ENCODE assay signal across 19 cellular contexts in the genomic region with DNA sequence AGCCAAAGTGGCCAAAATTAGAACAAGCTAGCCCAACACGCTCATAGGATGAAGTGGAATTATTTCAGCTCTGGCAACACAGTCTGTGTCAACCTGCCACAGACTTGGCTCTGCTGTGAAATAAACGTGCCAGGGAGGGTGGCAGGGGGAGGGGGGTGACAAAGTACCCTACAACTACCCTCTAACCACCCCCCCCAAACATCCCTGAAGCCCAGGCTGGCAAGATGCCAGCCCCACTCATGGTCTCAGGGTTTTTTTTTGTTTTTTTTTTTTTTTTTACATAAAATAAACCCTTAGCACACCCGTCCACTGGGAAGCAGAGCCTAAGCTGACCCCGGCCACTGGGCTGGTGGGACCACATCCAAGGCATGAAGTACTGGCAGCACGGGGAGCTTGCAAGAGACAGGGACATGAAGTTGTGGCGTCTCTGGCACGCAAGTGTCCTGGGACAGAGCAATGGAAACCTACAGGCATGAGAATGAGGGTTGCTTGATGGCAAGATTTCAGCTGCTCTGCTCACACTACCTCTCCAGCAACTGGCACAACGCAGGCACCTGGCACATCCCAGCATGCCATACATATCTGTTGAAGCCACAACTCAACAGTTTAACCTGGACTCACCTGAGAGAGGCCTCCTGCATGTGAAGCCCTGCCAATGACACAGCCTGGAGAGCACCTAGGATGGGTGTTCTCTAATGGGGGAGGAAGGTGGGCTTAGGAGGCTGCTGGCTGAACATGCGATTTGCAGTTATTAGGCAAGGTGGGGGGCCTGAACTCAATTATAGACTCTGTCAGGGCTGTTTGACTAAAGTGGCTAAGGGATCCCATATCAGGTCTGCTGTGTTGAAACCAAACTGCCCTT.
DNase-seq lines count a peak whose midpoint lies in the region; ATAC-seq and TF ChIP-seq lines count a peak whose summit lies in the region.
"Had no signal": no experiment of that assay in that cellular context is flagged by ENCODE, and none has a peak within 500 bp of the region (broad histone marks: within the 10 kb centered on the region; RNA-seq: fewer than 3 reads in every experiment).

No MANE protein-coding gene starts in this region.

- no peaks in the 10 kb centered on the region for H3K9me3 ChIP-seq in right cardiac atrium (ENCODE audit: control insufficient read depth, low read length)
- H3K9me3 ChIP-seq in stomach = no peaks in the 10 kb centered on the region
- H3K9me3 ChIP-seq: left lung, upper lobe of right lung had no signal

- peaks cover 100% of the 10 kb centered on the region for H3K4me1 ChIP-seq in KMS-11 (ENCODE audit: low read depth, poor library complexity, severe bottlenecking)
- H3K4me1 ChIP-seq in right cardiac atrium (ENCODE audit: control insufficient read depth, insufficient read depth, low read length) = peaks cover 16% of the 10 kb centered on the region
- peaks cover 22 to 54% (median 38%) of the 10 kb centered on the region in 4 donors for H3K4me1 ChIP-seq in stomach

- H3K27ac ChIP-seq in KMS-11 = peak overlapping the region; percentile 91
- H3K27ac ChIP-seq in right cardiac atrium (ENCODE audit: low read length) = peak overlapping the region; percentile 97
- peak overlapping the region in 3 of 5 donors; percentile 28 to 55 (median 53) for H3K27ac ChIP-seq in stomach
- H3K27ac ChIP-seq: C4-2B, left lung, upper lobe of right lung had no signal

- H3K4me2 ChIP-seq in KMS-11 = peak overlapping the region; percentile 72

- POLR2A ChIA-PET in activated B cell treated with CpG ODN at 0.5 μM for 24 hours (lab: Charles Lee) = no interaction called here

- TF ChIP-seq CTCF in KMS-11 (conservative IDR thresholded peaks at IDR 0.05; ENCODE audit: low read depth, low read length) (no peak), activated B cell treated with CpG ODN at 0.5 μM for 24 hours (IDR thresholded peaks at IDR 0.05) (no peak), stomach (IDR thresholded peaks at IDR 0.05) (no peak), CD14-positive monocyte (IDR thresholded peaks at IDR 0.05) (no peak)

- no peaks in the 10 kb centered on the region for H3K27me3 ChIP-seq in KMS-11 (ENCODE audit: insufficient read depth, low read depth)
- no peaks in the 10 kb centered on the region for H3K27me3 ChIP-seq in right cardiac atrium (ENCODE audit: control insufficient read depth, insufficient read depth)
- no peaks in the 10 kb centered on the region for H3K27me3 ChIP-seq in stomach
- H3K27me3 ChIP-seq: left lung, upper lobe of right lung had no signal

- peaks cover 41% of the 10 kb centered on the region for H3K4me1 Mint-ChIP-seq in activated B cell treated with CpG ODN at 0.5 μM for 24 hours
- no peaks in the 10 kb centered on the region for H3K4me1 Mint-ChIP-seq in activated naive CD4-positive, alpha-beta T cell treated with anti-CD3 and anti-CD28 coated beads for 36 hours (ENCODE audit: low read depth)
- peaks cover 34% of the 10 kb centered on the region for H3K4me1 Mint-ChIP-seq in CD14-positive monocyte

- H3K36me3 ChIP-seq in KMS-11 (ENCODE audit: insufficient read depth) = no peaks in the 10 kb centered on the region
- peaks cover 2 to 33% (median 27%) of the 10 kb centered on the region in 4 donors for H3K36me3 ChIP-seq in stomach

- H3K36me3 Mint-ChIP-seq in activated B cell treated with CpG ODN at 0.5 μM for 24 hours (ENCODE audit: low read depth) = peaks cover 25% of the 10 kb centered on the region
- H3K36me3 Mint-ChIP-seq in activated naive CD4-positive, alpha-beta T cell treated with anti-CD3 and anti-CD28 coated beads for 36 hours (ENCODE audit: low read depth) = no peaks in the 10 kb centered on the region
- peaks cover 35% of the 10 kb centered on the region in 2 donors for H3K36me3 Mint-ChIP-seq in CD14-positive monocyte

- H3K4me3 ChIP-seq in KMS-11 (IDR thresholded peaks at IDR 0.05; ENCODE audit: insufficient read depth, low read depth, low read length) = no peak overlapping the region
- H3K4me3 ChIP-seq in right cardiac atrium (ENCODE audit: low read length) = no peak overlapping the region
- H3K4me3 ChIP-seq in stomach = no peak overlapping the region
- H3K4me3 ChIP-seq: left lung, upper lobe of right lung had no signal

- H3K27me3 Mint-ChIP-seq in activated B cell treated with CpG ODN at 0.5 μM for 24 hours = no peaks in the 10 kb centered on the region
- no peaks in the 10 kb centered on the region for H3K27me3 Mint-ChIP-seq in activated naive CD4-positive, alpha-beta T cell treated with anti-CD3 and anti-CD28 coated beads for 36 hours (ENCODE audit: low read depth)
- H3K27me3 Mint-ChIP-seq in CD14-positive monocyte (ENCODE audit: low read depth in 3 of 3) = peaks cover 0 to 2% (median 0%) of the 10 kb centered on the region in 3 donors
- H3K27me3 Mint-ChIP-seq: naive thymus-derived CD4-positive, alpha-beta T cell had no signal

- H3K27ac Mint-ChIP-seq in activated B cell treated with CpG ODN at 0.5 μM for 24 hours = peak overlapping the region; percentile 62
- H3K27ac Mint-ChIP-seq in activated naive CD4-positive, alpha-beta T cell treated with anti-CD3 and anti-CD28 coated beads for 36 hours = no peak overlapping the region
- H3K27ac Mint-ChIP-seq in CD14-positive monocyte = peak overlapping the region in 2 of 7 donors; percentile 14 to 24

- TF ChIP-seq POLR2A in stomach (IDR thresholded peaks at IDR 0.05) = no peak

- intact Hi-C loops in activated B cell treated with CpG ODN at 0.5 μM for 24 hours (cut with micrococcal nuclease) = no loop called here
- intact Hi-C loops in right cardiac atrium (cut with DNase I) = loop anchor here in 3 of 4 donors (2.0 to 10.0 kb wide), 4 partner anchors 74 to 82 kb away; partner anchors contain the start of genes TRAM2 (in 3 of the 3) and EFHC1 (in 1 of the 3)
- intact Hi-C loops in stomach (cut with DNase I; ENCODE audit: low total_unique reads) = loop anchor here (10.0 kb wide), 1 partner anchor 74 kb away; the partner anchor contains the start of gene TRAM2
- intact Hi-C loops in activated naive CD4-positive, alpha-beta T cell treated with anti-CD3 and anti-CD28 coated beads for 36 hours (cut with micrococcal nuclease) = no loop called here
- intact Hi-C loops in CD14-positive monocyte (cut with micrococcal nuclease) = no loop called here

- no peak overlapping the region for H3K4me3 Mint-ChIP-seq in activated B cell treated with CpG ODN at 0.5 μM for 24 hours
- H3K4me3 Mint-ChIP-seq in activated naive CD4-positive, alpha-beta T cell treated with anti-CD3 and anti-CD28 coated beads for 36 hours = no peak overlapping the region
- no peak overlapping the region for H3K4me3 Mint-ChIP-seq in CD14-positive monocyte
- H3K4me3 Mint-ChIP-seq: naive thymus-derived CD4-positive, alpha-beta T cell had no signal

- WGBS in right cardiac atrium = 56% methylated on average over 9 of the region's 9 CpGs
- 66 to 85% (median 84%) methylated on average over 8 to 9 of the region's 9 CpGs for WGBS in stomach, 5 donors

- no peaks in the 10 kb centered on the region for H4K20me1 ChIP-seq in KMS-11 (ENCODE audit: insufficient read depth)

- CTCF ChIA-PET in activated B cell treated with CpG ODN at 0.5 μM for 24 hours (lab: Charles Lee) = interaction anchor here (1.2 to 2.2 kb wide), 2 partner anchors 84 to 214 kb away, joined by 3 to 7 read pairs; no protein-coding TSS in a partner anchor
- CTCF ChIA-PET in activated naive CD4-positive, alpha-beta T cell treated with anti-CD3 and anti-CD28 coated beads for 36 hours (lab: Charles Lee) = no interaction called here

- peaks cover 3% of the 10 kb centered on the region; the same call in 1 of the 2 replicates for H3K79me2 ChIP-seq in KMS-11 (ENCODE audit: insufficient read depth, low read depth)

- DNase-seq in activated B cell treated with CpG ODN at 0.5 μM for 24 hours (no peak), right cardiac atrium (peak; percentile 47 to 74 (median 72)), stomach (no peak), CD14-positive monocyte (ENCODE audit: low spot score) (no peak), NCI-H146 treated with DMSO at 0.1 percent for 48 hours (lab: John Stamatoyannopoulos, UW; ENCODE audit: unreplicated experiment) (no peak)
- DNase-seq in activated naive CD4-positive, alpha-beta T cell treated with anti-CD3 and anti-CD28 coated beads for 36 hours = no peak
- DNase-seq: activated CD4-positive, alpha-beta T cell treated with anti-CD3 and anti-CD28 coated beads for 1 hour; activated gamma-delta T cell treated with Interleukin-2 at 50 U/mL for 16 hours; foreskin melanocyte; H7; left lung; naive thymus-derived CD4-positive, alpha-beta T cell; NCI-H1436; NK-92 treated with Interleukin-12 subunit alpha and Interleukin-12 subunit beta, amount 100 ng/mL, for 24 hours; stimulated activated naive CD4-positive, alpha-beta T cell; upper lobe of right lung had no signal

- TF ChIP-seq EP300 in stomach (IDR thresholded peaks at IDR 0.05) = no peak

- no peak overlapping the region for H2AFZ ChIP-seq in KMS-11 (ENCODE audit: low read depth)

- no peak overlapping the region for H3K9ac ChIP-seq in KMS-11

- ATAC-seq in activated B cell treated with CpG ODN at 0.5 μM for 24 hours (ENCODE audit: low read depth) = no peak
- peak in 1 of 2 donors; percentile 23 for ATAC-seq in right cardiac atrium
- ATAC-seq in GM19397 (IDR thresholded peaks at IDR 0.05; ENCODE audit: unreplicated experiment) = no peak
- ATAC-seq: left lung; naive thymus-derived CD4-positive, alpha-beta T cell; upper lobe of right lung had no signal

- H3K9me3 Mint-ChIP-seq in activated B cell treated with CpG ODN at 0.5 μM for 24 hours (no peaks in the 10 kb centered on the region), CD14-positive monocyte (peaks cover 0 to 4% (median 0%) of the 10 kb centered on the region in 7 donors)
- H3K9me3 Mint-ChIP-seq in activated naive CD4-positive, alpha-beta T cell treated with anti-CD3 and anti-CD28 coated beads for 36 hours = no peaks in the 10 kb centered on the region
- H3K9me3 Mint-ChIP-seq: naive thymus-derived CD4-positive, alpha-beta T cell had no signal

Comparison
In these comparisons a context has a peak if more than half of its experiments do, and no peak if none do; other contexts are left out.
1. DNase-seq: peak in right cardiac atrium (3 of 3); none in activated B cell treated with CpG ODN at 0.5 μM for 24 hours (single experiment), stomach (single experiment), activated naive CD4-positive, alpha-beta T cell treated with anti-CD3 and anti-CD28 coated beads for 36 hours (single experiment), CD14-positive monocyte (single experiment) and NCI-H146 treated with DMSO at 0.1 percent for 48 hours (single experiment).
2. intact Hi-C loops: an anchor here in right cardiac atrium (2.0 to 10.0 kb wide) and stomach (10.0 kb wide); none called in activated B cell treated with CpG ODN at 0.5 μM for 24 hours, activated naive CD4-positive, alpha-beta T cell treated with anti-CD3 and anti-CD28 coated beads for 36 hours and CD14-positive monocyte.
3. Peak in every context shown above with its lines, with median percentiles within 50 percentile points of each other: H3K27ac ChIP-seq.